ENCODE assay signal across 16 cellular contexts in genomic region chr6:101290346-101290745, GRCh38.
"Had no signal": no experiment of that assay in that cellular context is flagged by ENCODE, and none has a peak within 500 bp of the region (broad histone marks: within the 10 kb centered on the region; RNA-seq: fewer than 3 reads in every experiment).

No MANE protein-coding gene starts in this region.

- H3K27me3 Mint-ChIP-seq: activated naive CD8-positive, alpha-beta T cell treated with anti-CD3 and anti-CD28 coated beads for 36 hours had no signal

- H3K27ac Mint-ChIP-seq: activated naive CD8-positive, alpha-beta T cell treated with anti-CD3 and anti-CD28 coated beads for 36 hours; activated T-helper 1 cell treated with anti-CD3 and anti-CD28 coated beads, Interleukin-12 subunit alpha, Interleukin-12 subunit beta, Interleukin-2, Interleukin-4 antibody, amounts not matched to agents 30 ng/mL and 10 ng/mL and 1 ng/mL, durations not matched to agents 14 hours and 24 hours and 36 hours; endodermal cell; immature natural killer cell; natural killer cell had no signal

- FAIRE-seq: small intestine had no signal

- H3K4me1 ChIP-seq: breast epithelium had no signal

- H3K4me3 ChIP-seq: breast epithelium, transverse colon had no signal

- H3K9me3 ChIP-seq: breast epithelium, transverse colon had no signal

- H3K27ac ChIP-seq: breast epithelium, foreskin keratinocyte, transverse colon had no signal

- H3K36me3 ChIP-seq: breast epithelium, transverse colon had no signal

- H3K27me3 ChIP-seq: breast epithelium, foreskin keratinocyte, transverse colon had no signal

- H3K36me3 Mint-ChIP-seq: activated naive CD8-positive, alpha-beta T cell treated with anti-CD3 and anti-CD28 coated beads for 36 hours; immature natural killer cell had no signal

- H3K4me1 Mint-ChIP-seq: activated naive CD8-positive, alpha-beta T cell treated with anti-CD3 and anti-CD28 coated beads for 36 hours; immature natural killer cell; natural killer cell had no signal

- H3K4me3 Mint-ChIP-seq: activated naive CD8-positive, alpha-beta T cell treated with anti-CD3 and anti-CD28 coated beads for 36 hours; activated T-helper 1 cell treated with anti-CD3 and anti-CD28 coated beads, Interleukin-12 subunit alpha, Interleukin-12 subunit beta, Interleukin-2, Interleukin-4 antibody, amounts not matched to agents 30 ng/mL and 10 ng/mL and 1 ng/mL, durations not matched to agents 14 hours and 24 hours and 36 hours; endodermal cell; immature natural killer cell; natural killer cell had no signal

- DNase-seq: activated CD4-positive, alpha-beta T cell treated with anti-CD3 and anti-CD28 coated beads, Interleukin-2, amount 50 U/mL, for 1 hour; activated naive CD8-positive, alpha-beta T cell treated with anti-CD3 and anti-CD28 coated beads for 36 hours; anterior cingulate cortex; endodermal cell; erythroblast; foreskin keratinocyte; immature natural killer cell; mesenchymal stem cell; natural killer cell; small intestine; stimulated activated CD4-positive, alpha-beta T cell treated with anti-CD3 and anti-CD28 coated beads, Interleukin-4, amount 100 ng/mL, for 24 hours; stimulated activated naive CD4-positive, alpha-beta T cell; SW 1271; transverse colon had no signal
